8 cellular contexts compared by ENCODE assay signal in the genomic region with DNA sequence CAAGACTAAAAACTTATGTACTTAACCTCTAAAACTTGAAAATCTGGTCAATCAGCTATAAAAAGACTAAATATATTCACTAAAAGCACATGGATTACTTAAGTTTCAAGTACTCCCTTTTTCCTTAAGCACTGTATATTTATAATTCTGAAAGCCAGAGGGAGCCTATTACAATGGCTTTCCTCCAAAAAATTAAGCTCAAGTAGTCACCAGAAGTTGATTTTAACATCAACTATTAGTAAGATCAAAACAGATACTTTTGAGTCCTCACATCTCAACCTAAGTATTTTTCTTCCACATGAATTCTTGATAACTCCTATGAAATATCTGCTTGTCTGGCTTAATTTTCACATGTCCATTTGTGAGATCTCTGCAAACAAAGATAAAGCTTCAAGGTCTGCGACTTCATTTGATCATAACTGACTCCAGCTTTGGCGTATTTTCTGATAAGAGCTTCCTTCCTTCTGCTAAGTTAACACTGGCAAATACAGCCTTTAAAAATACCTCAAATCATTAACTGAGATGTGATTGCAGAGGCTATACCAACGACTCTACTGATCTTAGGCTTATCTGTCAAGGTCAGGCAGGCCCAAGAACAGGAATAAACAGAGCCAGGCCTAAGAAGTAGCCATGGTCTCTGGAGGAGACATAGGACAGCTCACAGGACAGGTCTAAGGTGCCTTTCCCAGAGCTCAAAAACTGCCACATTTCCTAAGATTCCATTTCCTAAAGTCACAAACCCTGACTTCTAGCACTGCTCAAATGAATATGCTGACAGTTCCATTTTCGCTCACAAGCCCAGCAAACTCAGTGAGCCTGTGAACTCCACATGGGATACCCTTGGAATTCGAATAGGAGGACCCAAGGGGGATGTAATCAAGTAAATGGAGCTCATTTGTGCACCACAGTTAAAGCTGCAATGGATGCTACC. TPM values are rescaled to one million over a fixed set of nuclear protein-coding genes. Genes with fewer than 3 reads are reported as not detected.
A peak's percentile ranks its signal among the peaks of the same experiment; 100 is the strongest.
DNase-seq lines count a peak whose midpoint lies in the region; ATAC-seq and TF ChIP-seq lines count a peak whose summit lies in the region.

No MANE protein-coding gene starts in this region.

- TF ChIP-seq POLR2A in transverse colon (IDR thresholded peaks at IDR 0.05), result peak; percentile 11

- TF ChIP-seq CTCF in transverse colon (IDR thresholded peaks at IDR 0.05), result no peak

- H3K4me1 Mint-ChIP-seq in activated naive CD4-positive, alpha-beta T cell treated with anti-CD3 and anti-CD28 coated beads, Interleukin-2, amount 50 U/mL, for 24 hours, result peaks cover 59% of the 10 kb centered on the region
- H3K4me1 Mint-ChIP-seq in activated T-helper 2 cell treated with anti-CD3 and anti-CD28 coated beads, Interferon-gamma antibody, Interleukin-2, Interleukin-4, amounts not matched to agents 10 μg/mL and 5 μg/mL and 100 μg/mL, durations not matched to agents 14 hours and 24 hours and 36 hours (ENCODE audit: low read depth), result peaks cover 77% of the 10 kb centered on the region

- H3K9me3 Mint-ChIP-seq in activated naive CD4-positive, alpha-beta T cell treated with anti-CD3 and anti-CD28 coated beads, Interleukin-2, amount 50 U/mL, for 24 hours, result no peaks in the 10 kb centered on the region
- no peaks in the 10 kb centered on the region for H3K9me3 Mint-ChIP-seq in activated T-helper 2 cell treated with anti-CD3 and anti-CD28 coated beads, Interferon-gamma antibody, Interleukin-2, Interleukin-4, amounts not matched to agents 10 μg/mL and 5 μg/mL and 100 μg/mL, durations not matched to agents 14 hours and 24 hours and 36 hours

- peaks cover 0 to 12% (median 5%) of the 10 kb centered on the region in 4 donors for H3K36me3 ChIP-seq in transverse colon

- intact Hi-C loops in activated T-helper 2 cell treated with anti-CD3 and anti-CD28 coated beads, Interferon-gamma antibody, Interleukin-2, Interleukin-4, amounts not matched to agents 10 μg/mL and 5 μg/mL and 100 μg/mL, durations not matched to agents 14 hours and 24 hours and 36 hours (cut with micrococcal nuclease), result no loop called here
- intact Hi-C loops in transverse colon (cut with DNase I; ENCODE audit: low total_unique reads), result no loop called here

- in situ Hi-C loops in transverse colon (cut with MboI; ENCODE audit: low pct_ligation_motif_present in 1 of 4, low pct_unique_long_range_greater_than_20kb in 1 of 4, low sequenced_read_pairs in 3 of 4), result no loop called here

- peaks cover 49 to 93% (median 76%) of the 10 kb centered on the region in 4 donors for H3K4me1 ChIP-seq in transverse colon

- H3K9me3 ChIP-seq in transverse colon, result no peaks in the 10 kb centered on the region

- DNase-seq in activated naive CD4-positive, alpha-beta T cell (lab: John Stamatoyannopoulos, UW), result no peak
- DNase-seq in activated T-helper 2 cell treated with anti-CD3 and anti-CD28 coated beads, Interferon-gamma antibody, Interleukin-2, Interleukin-4, amounts not matched to agents 10 μg/mL and 5 μg/mL and 100 μg/mL, durations not matched to agents 14 hours and 24 hours and 36 hours (ENCODE audit: low spot score), result no peak
- DNase-seq in iris pigment epithelial cell (ENCODE audit: low read depth), result peak; percentile 48
- no peak for DNase-seq in transverse colon
- no peak for DNase-seq in middle frontal gyrus (ENCODE audit: extremely low spot score, low spot score)
- no peak for DNase-seq in activated gamma-delta T cell (lab: John Stamatoyannopoulos, UW)

- no peaks in the 10 kb centered on the region for H3K27me3 Mint-ChIP-seq in activated naive CD4-positive, alpha-beta T cell treated with anti-CD3 and anti-CD28 coated beads, Interleukin-2, amount 50 U/mL, for 24 hours
- no peaks in the 10 kb centered on the region for H3K27me3 Mint-ChIP-seq in activated T-helper 2 cell treated with anti-CD3 and anti-CD28 coated beads, Interferon-gamma antibody, Interleukin-2, Interleukin-4, amounts not matched to agents 10 μg/mL and 5 μg/mL and 100 μg/mL, durations not matched to agents 14 hours and 24 hours and 36 hours (ENCODE audit: low read depth)

- TF ChIP-seq EP300 in transverse colon (IDR thresholded peaks at IDR 0.05; ENCODE audit: low read depth), result no peak

- peak overlapping the region; percentile 83 for H3K27ac Mint-ChIP-seq in activated naive CD4-positive, alpha-beta T cell treated with anti-CD3 and anti-CD28 coated beads, Interleukin-2, amount 50 U/mL, for 24 hours
- H3K27ac Mint-ChIP-seq in activated T-helper 2 cell treated with anti-CD3 and anti-CD28 coated beads, Interferon-gamma antibody, Interleukin-2, Interleukin-4, amounts not matched to agents 10 μg/mL and 5 μg/mL and 100 μg/mL, durations not matched to agents 14 hours and 24 hours and 36 hours, result peak overlapping the region; percentile 88

- 10 to 38% methylated on average over 3 to 5 of the region's 5 CpGs for WGBS in transverse colon (ENCODE audit: low coverage in 1 of 2), 2 donors

- peak overlapping the region; percentile 77 to 100 (median 99) for H3K27ac ChIP-seq in transverse colon

- ATAC-seq in GM18502 (IDR thresholded peaks at IDR 0.05; ENCODE audit: poor library complexity, unreplicated experiment), result no peak

- peak overlapping the region; percentile 54 for H3K4me3 Mint-ChIP-seq in activated naive CD4-positive, alpha-beta T cell treated with anti-CD3 and anti-CD28 coated beads, Interleukin-2, amount 50 U/mL, for 24 hours
- H3K4me3 Mint-ChIP-seq in activated T-helper 2 cell treated with anti-CD3 and anti-CD28 coated beads, Interferon-gamma antibody, Interleukin-2, Interleukin-4, amounts not matched to agents 10 μg/mL and 5 μg/mL and 100 μg/mL, durations not matched to agents 14 hours and 24 hours and 36 hours (ENCODE audit: low read depth), result peak overlapping the region; percentile 1

- peaks cover 22% of the 10 kb centered on the region for H3K36me3 Mint-ChIP-seq in activated naive CD4-positive, alpha-beta T cell treated with anti-CD3 and anti-CD28 coated beads, Interleukin-2, amount 50 U/mL, for 24 hours
- H3K36me3 Mint-ChIP-seq in activated T-helper 2 cell treated with anti-CD3 and anti-CD28 coated beads, Interferon-gamma antibody, Interleukin-2, Interleukin-4, amounts not matched to agents 10 μg/mL and 5 μg/mL and 100 μg/mL, durations not matched to agents 14 hours and 24 hours and 36 hours (ENCODE audit: low read depth), result peaks cover 87% of the 10 kb centered on the region

- no peaks in the 10 kb centered on the region for H3K27me3 ChIP-seq in transverse colon

- no peak overlapping the region for H3K4me3 ChIP-seq in transverse colon

RNA-seq across cellular contexts. Expression of gene SNX5, which starts 10.0 kb away (rescaled TPM):
- total RNA-seq in activated T-helper 2 cell treated with anti-CD3 and anti-CD28 coated beads, Interferon-gamma antibody, Interleukin-2, Interleukin-4, amounts not matched to agents 10 μg/mL and 5 μg/mL and 100 μg/mL, durations not matched to agents 14 hours and 24 hours and 36 hours, result 225 and 231 TPM in 2 replicates
- total RNA-seq in transverse colon, result 100 to 1,000 TPM in 2 of 4 donors, 10 to 100 TPM in 2; 91.9 to 160 (median 122) TPM

RNA-seq across cellular contexts. Expression of gene MGME1, which starts 10.2 kb away (rescaled TPM):
- total RNA-seq in activated T-helper 2 cell treated with anti-CD3 and anti-CD28 coated beads, Interferon-gamma antibody, Interleukin-2, Interleukin-4, amounts not matched to agents 10 μg/mL and 5 μg/mL and 100 μg/mL, durations not matched to agents 14 hours and 24 hours and 36 hours, result 30.0 and 33.0 TPM in 2 replicates
- total RNA-seq in transverse colon, result 10 to 100 TPM in 3 of 4 donors, 1 to 10 TPM in 1; 4.1 to 18.8 (median 14.3) TPM
